ENCODE assay signal across 8 cellular contexts in the genomic region with DNA sequence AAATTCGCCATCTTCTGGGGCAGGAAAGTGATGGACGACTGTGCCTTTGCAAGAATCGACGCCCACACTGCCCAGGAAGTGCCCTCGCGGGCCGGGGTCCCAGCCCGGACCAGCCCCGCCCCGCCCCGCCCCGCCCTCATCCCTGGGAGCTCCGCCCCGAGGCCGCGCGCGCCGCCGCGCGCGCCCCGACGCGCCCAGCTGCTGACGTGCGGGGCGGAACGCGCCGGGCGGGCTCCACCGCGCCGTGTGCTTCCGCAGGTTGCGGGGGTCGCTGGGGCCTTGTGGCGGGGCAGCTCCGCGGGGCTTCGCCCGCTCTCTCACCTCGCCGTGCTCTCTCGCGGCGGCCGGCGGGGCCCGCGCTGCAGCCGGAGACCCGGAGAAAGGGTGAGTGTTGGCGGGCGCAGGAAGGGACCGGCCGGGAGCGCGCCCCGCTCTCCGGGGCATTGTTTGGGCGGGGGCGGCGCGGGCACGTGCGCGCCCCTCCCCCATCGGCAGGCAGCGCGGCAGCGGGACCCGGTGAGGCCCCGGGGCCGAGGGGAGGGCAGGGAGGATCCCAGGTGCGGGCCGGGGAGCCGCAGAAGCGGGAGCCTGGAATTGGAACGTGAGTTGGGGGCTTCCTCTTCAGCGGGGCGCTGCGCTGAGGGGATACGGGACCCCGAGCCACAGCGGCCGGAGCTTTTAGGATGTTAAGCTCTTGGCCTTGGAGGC. TPM values are rescaled to one million over a fixed set of nuclear protein-coding genes. Genes with fewer than 3 reads are reported as not detected.
DNase-seq lines count a peak whose midpoint lies in the region; ATAC-seq and TF ChIP-seq lines count a peak whose summit lies in the region.

A gene (plus strand): TSS at position 188 of the 708 bp plus-strand sequence. CDS start 17,366 bp downstream, outside the sequence.

- no peaks in the 10 kb centered on the region for H3K36me3 ChIP-seq in colonic mucosa

- no peak for TF ChIP-seq CTCF in AG04450 (IDR thresholded peaks at IDR 0.05; ENCODE audit: low read depth, low read length)
- TF ChIP-seq CTCF in colonic mucosa (IDR thresholded peaks at IDR 0.05): no peak

- CTCF ChIA-PET in AG04450 (lab: Charles Lee): interaction anchor here (0.6 to 1.4 kb wide), 2 partner anchors 218 to 658 kb away, joined by 4 to 11 read pairs; no protein-coding TSS in a partner anchor
- CTCF ChIA-PET in activated CD4-positive, alpha-beta T cell treated with anti-CD3 and anti-CD28 coated beads for 36 hours (lab: Charles Lee): interaction anchor here (0.6 to 1.1 kb wide), 5 partner anchors 61 to 1260 kb away, joined by 3 to 4 read pairs (median 4); a partner anchor contains a TSS

- intact Hi-C loops in activated CD4-positive, alpha-beta T cell treated with anti-CD3 and anti-CD28 coated beads for 36 hours (cut with DNase I, micrococcal nuclease): loop anchor here (1.0 to 10.0 kb wide), 8 partner anchors 60 to 601 kb away; a partner anchor contains a TSS
- intact Hi-C loops in colonic mucosa (cut with DNase I): loop anchor here (10.0 kb wide), 1 partner anchor 53 kb away; no protein-coding TSS in a partner anchor

- no peaks in the 10 kb centered on the region for H3K27me3 Mint-ChIP-seq in activated CD4-positive, alpha-beta T cell treated with anti-CD3 and anti-CD28 coated beads for 36 hours

- peak within 1 kb of the TSS; percentile 96 for H3K4me3 ChIP-seq in AG04450 (ENCODE audit: low read depth, low read length)
- H3K4me3 ChIP-seq in colonic mucosa: peak within 1 kb of the TSS; percentile 97

- H3K4me1 ChIP-seq in colonic mucosa: no peaks in the 10 kb centered on the region

- DNase-seq in AG04450 (ENCODE audit: low read depth, low spot score) (no peak), NCI-H460 (ENCODE audit: extremely low read depth, low read depth) (peak; percentile 50), colonic mucosa (peak; percentile 67), left kidney (ENCODE audit: low read depth, low spot score) (peak; percentile 90)
- DNase-seq in activated CD4-positive, alpha-beta T cell treated with anti-CD3 and anti-CD28 coated beads for 36 hours: peak; percentile 91
- DNase-seq in stimulated activated CD4-positive, alpha-beta T cell treated with anti-CD3 and anti-CD28 coated beads, Interleukin-1b, Interleukin-23, amount 100 ng/mL, for 48 hours: peak; percentile 83

- no peaks in the 10 kb centered on the region for H3K9me3 Mint-ChIP-seq in activated CD4-positive, alpha-beta T cell treated with anti-CD3 and anti-CD28 coated beads for 36 hours (ENCODE audit: low read depth)

- H3K9me3 ChIP-seq in AG04450 (ENCODE audit: control insufficient read depth, insufficient read depth, low read length) (no peaks in the 10 kb centered on the region; the same call in 1 of the 2 replicates), colonic mucosa (no peaks in the 10 kb centered on the region)

- no peaks in the 10 kb centered on the region for H3K27me3 ChIP-seq in AG04450 (ENCODE audit: control insufficient read depth, insufficient read depth, low read length)
- H3K27me3 ChIP-seq in colonic mucosa: no peaks in the 10 kb centered on the region

- POLR2A ChIA-PET in AG04450 (lab: Yijun Ruan, JAX): interaction anchor here (0.6 to 1.2 kb wide), 4 partner anchors 14 to 188 kb away, joined by 3 to 18 read pairs (median 10); a partner anchor contains a TSS
- POLR2A ChIA-PET in activated CD4-positive, alpha-beta T cell treated with anti-CD3 and anti-CD28 coated beads for 36 hours (lab: Charles Lee): interaction anchor here (0.8 to 1.7 kb wide), 5 partner anchors 15 to 185 kb away, joined by 3 to 19 read pairs (median 4); a partner anchor contains a TSS

- peak within 1 kb of the TSS; percentile 92 to 98 for H3K9ac ChIP-seq in colonic mucosa (ENCODE audit: low read depth in 2 of 2, low read length in 2 of 2)

- peak within 1 kb of the TSS; percentile 89 for H3K27ac Mint-ChIP-seq in activated CD4-positive, alpha-beta T cell treated with anti-CD3 and anti-CD28 coated beads for 36 hours

- H3K4me1 Mint-ChIP-seq in activated CD4-positive, alpha-beta T cell treated with anti-CD3 and anti-CD28 coated beads for 36 hours: peaks cover 31% of the 10 kb centered on the region

- peak within 1 kb of the TSS; percentile 91 for H3K4me3 Mint-ChIP-seq in activated CD4-positive, alpha-beta T cell treated with anti-CD3 and anti-CD28 coated beads for 36 hours

- peaks cover 25% of the 10 kb centered on the region for H3K36me3 Mint-ChIP-seq in activated CD4-positive, alpha-beta T cell treated with anti-CD3 and anti-CD28 coated beads for 36 hours (ENCODE audit: low read depth)

- ATAC-seq in GM18868 (IDR thresholded peaks at IDR 0.05; ENCODE audit: unreplicated experiment) (peak; percentile 85), HG03095 (IDR thresholded peaks at IDR 0.05; ENCODE audit: unreplicated experiment) (peak; percentile 87)
- ATAC-seq in activated CD4-positive, alpha-beta T cell treated with anti-CD3 and anti-CD28 coated beads for 36 hours: peak; percentile 81

- H3K27ac ChIP-seq in AG04450 (ENCODE audit: low read depth, low read length) (peak within 1 kb of the TSS; percentile 68), colonic mucosa (peak within 1 kb of the TSS; percentile 76)

RNA-seq across cellular contexts. Expression of the gene that starts here (rescaled TPM):
- polyA plus RNA-seq in AG04450 (2011; rRNA removed): 34.8 and 38.3 TPM in 2 replicates
- polyA minus RNA-seq in AG04450 (2011; rRNA and poly(A)+ RNA removed): 47.3 and 54.2 TPM in 2 replicates
- 22.7 and 23.0 TPM in 2 replicates for total RNA-seq in NCI-H460 (2014; rRNA removed; shearing (Covaris generic))
- 16.7 and 29.6 TPM in 2 replicates for polyA plus RNA-seq in NCI-H460 (2014; cell fraction: nucleus; rRNA removed)
- 10 to 100 TPM; 59.4 to 73.9 TPM for total RNA-seq in activated CD4-positive, alpha-beta T cell treated with anti-CD3 and anti-CD28 coated beads for 36 hours
- 10 to 100 TPM; 17.3 to 25.2 TPM for total RNA-seq in colonic mucosa
